ENCODE assay signal across 8 cellular contexts in the genomic region with DNA sequence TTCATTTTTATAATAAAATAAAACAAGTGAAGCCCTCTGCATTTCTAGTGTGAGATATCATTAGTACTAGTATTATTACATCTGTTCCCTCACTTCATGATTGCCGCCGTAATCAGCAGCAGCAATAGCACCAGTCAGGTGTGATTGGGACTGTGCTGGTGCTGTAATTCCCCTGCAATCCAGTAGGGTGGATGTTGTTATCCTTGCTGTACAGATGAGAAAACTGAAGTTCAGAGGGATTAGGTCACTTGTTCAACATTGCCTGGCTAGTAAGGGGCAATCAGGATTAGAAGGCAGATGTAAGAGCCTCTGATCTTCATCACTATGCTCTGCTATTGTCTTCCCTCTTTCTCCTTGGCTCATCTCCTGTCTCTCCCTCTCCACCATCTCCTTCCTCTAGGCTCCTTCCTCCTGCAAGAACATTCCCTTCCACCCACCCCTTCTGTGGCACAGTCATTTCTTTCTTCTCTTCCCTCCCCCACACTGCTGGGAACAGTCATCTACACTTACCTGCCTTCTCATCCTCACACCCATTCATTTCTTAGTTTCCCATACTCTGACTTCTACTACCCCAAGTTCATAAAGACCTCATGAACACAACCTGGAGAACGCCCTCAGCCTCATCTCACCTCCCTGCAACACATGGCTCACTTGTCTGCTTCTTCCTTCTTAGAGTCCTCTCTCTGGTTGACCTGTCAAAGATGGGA. TPM values are rescaled to one million over a fixed set of nuclear protein-coding genes. Genes with fewer than 3 reads are reported as not detected.
A peak's percentile ranks its signal among the peaks of the same experiment; 100 is the strongest.
DNase-seq lines count a peak whose midpoint lies in the region; ATAC-seq and TF ChIP-seq lines count a peak whose summit lies in the region.

No MANE protein-coding gene starts in this region.

- no peaks in the 10 kb centered on the region for H3K9me2 ChIP-seq in OCI-LY1 (ENCODE audit: low read depth, low read length)

- ATAC-seq in esophagus mucosa, result peak; percentile 31
- ATAC-seq in HG03460 (IDR thresholded peaks at IDR 0.05; ENCODE audit: unreplicated experiment), result no peak

- H3F3A ChIP-seq in OCI-LY1 (ENCODE audit: insufficient read depth, low read length), result 0 out of 2 replicates have a peak, but pooled peaks cover 4% of the 10 kb centered on the region

- H3K36me3 ChIP-seq in cardiac muscle cell (no peaks in the 10 kb centered on the region), OCI-LY1 (ENCODE audit: insufficient read depth, low read length) (no peaks in the 10 kb centered on the region), transverse colon (no peaks in the 10 kb centered on the region)

- in situ Hi-C loops in transverse colon (cut with MboI; ENCODE audit: low pct_ligation_motif_present in 1 of 4, low pct_unique_long_range_greater_than_20kb in 1 of 4, low sequenced_read_pairs in 3 of 4), result no loop called here

- peak; percentile 32 for TF ChIP-seq CTCF in cardiac muscle cell (IDR thresholded peaks at IDR 0.05; ENCODE audit: low read depth, low read length)
- peak; percentile 67 for TF ChIP-seq CTCF in OCI-LY1 (IDR thresholded peaks at IDR 0.05; ENCODE audit: low read length)
- peak in 3 of 5 experiments; percentile 6 to 46 (median 31) for TF ChIP-seq CTCF in transverse colon (IDR thresholded peaks at IDR 0.05)

- intact Hi-C loops in cardiac septum (cut with DNase I), result no loop called here
- intact Hi-C loops in transverse colon (cut with DNase I; ENCODE audit: low total_unique reads), result no loop called here

- H2AFZ ChIP-seq in OCI-LY1 (ENCODE audit: low read length), result no peak overlapping the region

- H3K9ac ChIP-seq in OCI-LY1 (ENCODE audit: low read length), result no peak overlapping the region

- H4K20me1 ChIP-seq in OCI-LY1 (ENCODE audit: insufficient read depth, low read length), result no peaks in the 10 kb centered on the region

- H3K4me1 ChIP-seq in cardiac muscle cell (ENCODE audit: low read depth) (no peaks in the 10 kb centered on the region), OCI-LY1 (ENCODE audit: insufficient read depth, low read length, severe bottlenecking) (peaks cover 45% of the 10 kb centered on the region), transverse colon (no peaks in the 10 kb centered on the region)

- H3K4me2 ChIP-seq in OCI-LY1 (ENCODE audit: low read length), result no peak overlapping the region

- H3K27me3 ChIP-seq in cardiac muscle cell (no peaks in the 10 kb centered on the region), OCI-LY1 (ENCODE audit: insufficient read depth, low read length) (no peaks in the 10 kb centered on the region), transverse colon (no peaks in the 10 kb centered on the region)

- DNase-seq in cardiac muscle cell (ENCODE audit: low read depth in 1 of 2, low spot score in 1 of 2), result no peak
- no peak for DNase-seq in cardiac septum (ENCODE audit: low spot score)
- DNase-seq in transverse colon, result no peak
- no peak for DNase-seq in retina
- no peak for DNase-seq in anterior cingulate cortex (lab: John Stamatoyannopoulos, UW)

- H3K4me3 ChIP-seq in cardiac muscle cell (no peak overlapping the region), OCI-LY1 (ENCODE audit: low read depth, low read length, poor library complexity, severe bottlenecking) (no peak overlapping the region), transverse colon (no peak overlapping the region)

- WGBS in transverse colon (ENCODE audit: low coverage in 1 of 2), 2 donors, result 63 to 100% methylated on average over 1 to 3 of the region's 3 CpGs

- H3K9me3 ChIP-seq in cardiac muscle cell (ENCODE audit: low read depth) (no peaks in the 10 kb centered on the region), OCI-LY1 (ENCODE audit: low read length) (no peaks in the 10 kb centered on the region), transverse colon (no peaks in the 10 kb centered on the region)

- no peaks in the 10 kb centered on the region for H3K79me2 ChIP-seq in OCI-LY1 (ENCODE audit: insufficient read depth, low read length)

- TF ChIP-seq POLR2A in transverse colon (IDR thresholded peaks at IDR 0.05), result no peak

- H3K27ac ChIP-seq in cardiac muscle cell, result no peak overlapping the region
- H3K27ac ChIP-seq in OCI-LY1 (ENCODE audit: low read depth, low read length, poor library complexity, severe bottlenecking), result peak overlapping the region; percentile 4
- H3K27ac ChIP-seq in transverse colon, result no peak overlapping the region

- no peak for TF ChIP-seq EP300 in transverse colon (IDR thresholded peaks at IDR 0.05; ENCODE audit: low read depth)

RNA-seq across cellular contexts. Expression of a gene that starts 29.7 kb away (rescaled TPM):
- total RNA-seq in cardiac muscle cell (0.69 and 1.3 TPM in 2 replicates), cardiac septum (1.8 TPM), esophagus mucosa (1.2 TPM), transverse colon (10 to 100 TPM in 1 of 4 donors, 1 to 10 TPM in 2, not detected in 1; 2.2 to 60.7 (median 4.4) TPM)
- 0.12 and 1.1 TPM in 2 replicates for polyA plus RNA-seq in cardiac muscle cell

RNA-seq across cellular contexts. Expression of a gene that starts 52.7 kb away (rescaled TPM):
- total RNA-seq in cardiac muscle cell (10.9 and 13.4 TPM in 2 replicates), cardiac septum (7.8 TPM), esophagus mucosa (6.6 TPM), transverse colon (10 to 100 TPM in 3 of 4 donors, 1 to 10 TPM in 1; 7.1 to 15.4 (median 13.9) TPM)
- polyA plus RNA-seq in cardiac muscle cell, result 16.4 and 22.2 TPM in 2 replicates

RNA-seq across cellular contexts. Expression of a gene that starts 56.1 kb away (rescaled TPM):
- total RNA-seq in cardiac muscle cell (47.4 and 114 TPM in 2 replicates), cardiac septum (34.3 TPM), esophagus mucosa (24.0 TPM), transverse colon (10 to 100 TPM; 15.7 to 50.0 (median 29.4) TPM)
- polyA plus RNA-seq in cardiac muscle cell, result 56.6 and 144 TPM in 2 replicates
